Comparison of ENCODE assay signal across 18 cellular contexts in the genomic region with DNA sequence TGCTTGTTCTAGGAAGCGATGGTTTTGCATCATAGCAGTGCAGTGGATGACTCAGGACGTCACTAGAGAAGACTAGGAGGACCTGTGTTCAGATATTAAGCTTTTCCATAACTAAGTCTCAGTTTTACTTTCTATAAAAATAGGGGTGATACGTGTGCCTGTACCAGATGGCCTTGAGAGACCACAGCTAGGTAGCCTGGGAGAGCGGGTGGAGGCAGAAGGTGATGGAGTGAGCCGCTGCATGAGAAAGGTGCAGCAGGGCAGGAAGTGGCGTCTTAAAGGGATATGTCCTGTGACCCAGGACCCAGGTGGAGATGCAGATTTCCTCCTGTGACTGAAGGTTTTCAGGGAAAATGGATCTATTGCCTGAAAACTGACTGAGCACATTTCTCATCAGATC.
"Had no signal": no experiment of that assay in that cellular context is flagged by ENCODE, and none has a peak within 500 bp of the region (broad histone marks: within the 10 kb centered on the region; RNA-seq: fewer than 3 reads in every experiment).

No MANE protein-coding gene starts in this region.

- H3K9me3 ChIP-seq: gastrocnemius medialis, heart right ventricle, left ventricle myocardium inferior, pancreas had no signal

- H3K4me1 ChIP-seq: gastrocnemius medialis, heart right ventricle, left ventricle myocardium inferior, pancreas had no signal

- H3K27me3 ChIP-seq: gastrocnemius medialis, heart right ventricle, pancreas had no signal

- FAIRE-seq: colon, keratinocyte, pancreas, small intestine had no signal

- H3K4me3 ChIP-seq: gastrocnemius medialis, heart right ventricle, left ventricle myocardium inferior, lung, pancreas had no signal

- ATAC-seq: effector memory CD8-positive, alpha-beta T cell; gastrocnemius medialis; heart right ventricle; left cardiac atrium; pancreas; right cardiac atrium had no signal

- DNase-seq: effector memory CD8-positive, alpha-beta T cell; gastrocnemius medialis; heart right ventricle; immature natural killer cell; left cardiac atrium; left ventricle myocardium inferior; mesenchymal stem cell; naive B cell; occipital lobe; pancreas; right cardiac atrium; small intestine; stimulated activated CD4-positive, alpha-beta T cell treated with anti-CD3 and anti-CD28 coated beads, Interleukin-12 subunit alpha, Interleukin-12 subunit beta, amount 100 ng/mL, for 4 hours; stimulated activated naive CD4-positive, alpha-beta T cell treated with Interleukin-2 at 50 U/mL for 16 hours; trophoblast cell had no signal

- H3K27ac ChIP-seq: gastrocnemius medialis, heart right ventricle, left ventricle myocardium inferior, pancreas had no signal

- H3K36me3 ChIP-seq: gastrocnemius medialis, heart right ventricle, left ventricle myocardium inferior, pancreas had no signal
